Comparison of ENCODE assay signal across 13 cellular contexts in the genomic region with DNA sequence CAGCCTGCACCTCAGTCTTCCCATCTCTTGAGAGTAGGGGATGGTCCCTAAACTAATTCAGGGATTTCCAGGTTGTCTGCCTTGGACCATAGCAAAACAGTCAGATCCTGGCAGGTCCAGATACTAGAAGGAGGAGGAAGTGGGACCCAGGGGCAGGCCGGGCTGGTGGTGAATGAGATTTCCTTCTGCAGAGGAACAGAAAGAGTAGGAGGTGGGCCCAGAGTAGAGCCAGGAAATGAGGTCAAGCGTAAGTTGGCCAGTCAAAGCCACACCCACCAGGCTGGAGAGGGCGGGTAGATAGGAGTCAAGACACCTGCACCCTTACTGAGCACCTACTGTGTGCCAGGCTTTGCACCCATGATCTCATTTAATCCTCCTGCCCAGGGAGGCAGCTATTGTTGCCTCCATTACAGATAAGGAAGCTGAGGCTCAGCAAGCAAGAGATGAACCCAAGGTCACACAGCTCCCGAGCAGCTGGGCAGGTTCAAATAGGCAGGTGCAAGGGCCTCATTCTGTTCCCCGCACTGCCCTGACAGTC. TPM values are rescaled to one million over a fixed set of nuclear protein-coding genes. Genes with fewer than 3 reads are reported as not detected.
A peak's percentile ranks its signal among the peaks of the same experiment; 100 is the strongest.
DNase-seq lines count a peak whose midpoint lies in the region; ATAC-seq and TF ChIP-seq lines count a peak whose summit lies in the region.
"Had no signal": no experiment of that assay in that cellular context is flagged by ENCODE, and none has a peak within 500 bp of the region (broad histone marks: within the 10 kb centered on the region; RNA-seq: fewer than 3 reads in every experiment).

No MANE protein-coding gene starts in this region.

- ATAC-seq in GM21526 (IDR thresholded peaks at IDR 0.05; ENCODE audit: low FRiP score, unreplicated experiment), result peak; percentile 63
- ATAC-seq in stimulated activated memory B cell treated with anti-CD40 and anti-IgM and Interleukin-4, amounts not matched to agents 10 μg/mL and 1 μg/mL and 100 μg/mL, for 72 hours, result peak; percentile 50

- H3K9me3 Mint-ChIP-seq in stimulated activated memory B cell treated with anti-CD40 and anti-IgM and Interleukin-4, amounts not matched to agents 10 μg/mL and 1 μg/mL and 100 μg/mL, for 72 hours, result no peaks in the 10 kb centered on the region
- H3K9me3 Mint-ChIP-seq: natural killer cell; stimulated activated naive CD8-positive, alpha-beta T cell treated with anti-CD3 and anti-CD28 coated beads, Interleukin-15, Interleukin-2, amounts not matched to agents 100 ng/mL and 50 ng/mL, for 24 hours had no signal

- no peak overlapping the region for H3K27ac Mint-ChIP-seq in stimulated activated memory B cell treated with anti-CD40 and anti-IgM and Interleukin-4, amounts not matched to agents 10 μg/mL and 1 μg/mL and 100 μg/mL, for 72 hours
- H3K27ac Mint-ChIP-seq: natural killer cell; stimulated activated naive CD8-positive, alpha-beta T cell treated with anti-CD3 and anti-CD28 coated beads, Interleukin-15, Interleukin-2, amounts not matched to agents 100 ng/mL and 50 ng/mL, for 24 hours had no signal

- peak overlapping the region in 3 of 4 donors; percentile 75 to 87 (median 79) for H3K27ac ChIP-seq in esophagus squamous epithelium

- TF ChIP-seq CTCF in esophagus squamous epithelium (IDR thresholded peaks at IDR 0.05), result no peak

- H3K4me3 Mint-ChIP-seq in stimulated activated memory B cell treated with anti-CD40 and anti-IgM and Interleukin-4, amounts not matched to agents 10 μg/mL and 1 μg/mL and 100 μg/mL, for 72 hours, result no peak overlapping the region
- H3K4me3 Mint-ChIP-seq: natural killer cell; stimulated activated naive CD8-positive, alpha-beta T cell treated with anti-CD3 and anti-CD28 coated beads, Interleukin-15, Interleukin-2, amounts not matched to agents 100 ng/mL and 50 ng/mL, for 24 hours had no signal

- H3K4me3 ChIP-seq in esophagus squamous epithelium, result peak overlapping the region in 2 of 4 donors; percentile 41 to 59

- DNase-seq in NOMO-1 treated with dmso at 0.1 percent for 144 hours (lab: John Stamatoyannopoulos, UW; ENCODE audit: unreplicated experiment) (peak; percentile 61), esophagus squamous epithelium (lab: John Stamatoyannopoulos, UW) (no peak), NCI-H510A (lab: John Stamatoyannopoulos, UW) (no peak)
- no peak for DNase-seq in activated effector memory CD4-positive, alpha-beta T cell treated with anti-CD3 and anti-CD28 coated beads, Interleukin-2, amount 50 U/mL, for 16 hours
- DNase-seq in activated CD8-positive, alpha-beta memory T cell treated with anti-CD3 and anti-CD28 coated beads, Interleukin-2, amount 50 U/mL, for 4 hours, result no peak
- DNase-seq: Caco-2, natural killer cell, NCI-H2107, SW 1271 had no signal

- no peaks in the 10 kb centered on the region for H3K9me3 ChIP-seq in esophagus squamous epithelium
- H3K9me3 ChIP-seq: Caco-2 had no signal

- H3K27me3 Mint-ChIP-seq in stimulated activated memory B cell treated with anti-CD40 and anti-IgM and Interleukin-4, amounts not matched to agents 10 μg/mL and 1 μg/mL and 100 μg/mL, for 72 hours, result peaks cover 51% of the 10 kb centered on the region

- H3K4me1 Mint-ChIP-seq in stimulated activated memory B cell treated with anti-CD40 and anti-IgM and Interleukin-4, amounts not matched to agents 10 μg/mL and 1 μg/mL and 100 μg/mL, for 72 hours, result peaks cover 5% of the 10 kb centered on the region

- H3K27me3 ChIP-seq in esophagus squamous epithelium, result no peaks in the 10 kb centered on the region

- intact Hi-C loops in esophagus squamous epithelium (cut with DNase I), result no loop called here

- 67 to 77% methylated on average over 4 of the region's 5 CpGs for WGBS in esophagus squamous epithelium, 2 donors

- H3K36me3 ChIP-seq in esophagus squamous epithelium, result no peaks in the 10 kb centered on the region

- no peaks in the 10 kb centered on the region for H3K36me3 Mint-ChIP-seq in stimulated activated memory B cell treated with anti-CD40 and anti-IgM and Interleukin-4, amounts not matched to agents 10 μg/mL and 1 μg/mL and 100 μg/mL, for 72 hours
- H3K36me3 Mint-ChIP-seq: natural killer cell had no signal

- peaks cover 22 to 53% (median 26%) of the 10 kb centered on the region in 3 donors for H3K4me1 ChIP-seq in esophagus squamous epithelium

- TF ChIP-seq POLR2A in esophagus squamous epithelium (IDR thresholded peaks at IDR 0.05), result no peak

RNA-seq across cellular contexts. Expression of a gene that starts 2.6 kb away (rescaled TPM):
- 10 to 100 TPM in 1 of 4 donors, 1 to 10 TPM in 3; 1.7 to 21.6 (median 8.0) TPM for total RNA-seq in esophagus squamous epithelium
- total RNA-seq: natural killer cell had no signal

RNA-seq across cellular contexts. Expression of a gene that starts 58.0 kb away (rescaled TPM):
- total RNA-seq in esophagus squamous epithelium, result 1 to 10 TPM in 1 of 4 donors, under 1 TPM in 2, not detected in 1; 0.23 to 1.8 (median 0.76) TPM
- total RNA-seq: Caco-2, HT1080, natural killer cell had no signal
